Comparison of ENCODE assay signal across 10 cellular contexts in genomic region chr17:2394775-2395191, GRCh38. TPM values are rescaled to one million over a fixed set of nuclear protein-coding genes. Genes with fewer than 3 reads are reported as not detected.
A peak's percentile ranks its signal among the peaks of the same experiment; 100 is the strongest.
DNase-seq lines count a peak whose midpoint lies in the region; ATAC-seq and TF ChIP-seq lines count a peak whose summit lies in the region.
"Had no signal": no experiment of that assay in that cellular context is flagged by ENCODE, and none has a peak within 500 bp of the region (broad histone marks: within the 10 kb centered on the region; RNA-seq: fewer than 3 reads in every experiment).

No MANE protein-coding gene starts in this region.

- H3K4me3 ChIP-seq in urinary bladder (ENCODE audit: low read depth, low read length), result no peak overlapping the region

- H3K9me3 Mint-ChIP-seq in nephron progenitor cell, result no peaks in the 10 kb centered on the region

- DNase-seq in Right ventricle myocardium superior (peak; percentile 42), Right ventricle myocardium inferior (ENCODE audit: missing footprints) (no peak), ecto neural progenitor cell (ENCODE audit: low spot score) (peak; percentile 62), nephron progenitor cell (no peak), NAMALWA (ENCODE audit: low spot score) (no peak), NCI-H1417 treated with DMSO at 0.1 percent for 48 hours (lab: John Stamatoyannopoulos, UW) (no peak)
- no peak for DNase-seq in stimulated activated CD4-positive, alpha-beta T cell treated with anti-CD3 and anti-CD28 coated beads, Interleukin-12 subunit alpha, Interleukin-12 subunit beta, amount 100 ng/mL, for 4 hours
- DNase-seq: hippocampal formation; stimulated activated CD4-positive, alpha-beta T cell treated with anti-CD3 and anti-CD28 coated beads, Interleukin-15, amount 100 ng/mL, for 24 hours had no signal

- intact Hi-C loops in Right ventricle myocardium superior (cut with DNase I), result no loop called here
- intact Hi-C loops in Right ventricle myocardium inferior (cut with DNase I), result no loop called here

- WGBS in urinary bladder, result 82% methylated on average over 16 of the region's 16 CpGs

- H3K4me1 ChIP-seq in urinary bladder (ENCODE audit: insufficient read depth), result no peaks in the 10 kb centered on the region

- ATAC-seq in Right ventricle myocardium superior (ENCODE audit: poor library complexity), result no peak
- no peak for ATAC-seq in Right ventricle myocardium inferior

- TF ChIP-seq CTCF in nephron progenitor cell (IDR thresholded peaks at IDR 0.05), result no peak

- H3K27me3 Mint-ChIP-seq in nephron progenitor cell (ENCODE audit: low read depth, poor library complexity), result peaks cover 2% of the 10 kb centered on the region

- H3K27ac ChIP-seq in urinary bladder (ENCODE audit: low read depth), result peak overlapping the region; percentile 46

- H3K4me1 Mint-ChIP-seq in nephron progenitor cell, result peaks cover 78% of the 10 kb centered on the region

- H3K36me3 Mint-ChIP-seq in nephron progenitor cell (ENCODE audit: low read depth), result no peaks in the 10 kb centered on the region

- no peak overlapping the region for H3K27ac Mint-ChIP-seq in nephron progenitor cell

- H3K36me3 ChIP-seq in urinary bladder (ENCODE audit: insufficient read depth), result no peaks in the 10 kb centered on the region

- H3K4me3 Mint-ChIP-seq in nephron progenitor cell, result peak overlapping the region; percentile 23

RNA-seq across cellular contexts. Expression of gene MNT, which starts 6.1 kb away (rescaled TPM):
- total RNA-seq in Right ventricle myocardium superior, result 10.1 TPM
- total RNA-seq in Right ventricle myocardium inferior, result 10.9 TPM
- 7.5 TPM for total RNA-seq in urinary bladder
- polyA plus RNA-seq in urinary bladder, result 20.5 TPM

RNA-seq across cellular contexts. Expression of gene SGSM2, which starts 57.5 kb away (rescaled TPM):
- total RNA-seq in Right ventricle myocardium superior (23.0 TPM), Right ventricle myocardium inferior (26.3 TPM), urinary bladder (37.6 TPM)
- polyA plus RNA-seq in urinary bladder, result 61.1 TPM

RNA-seq across cellular contexts. Expression of gene TSR1, which starts 58.5 kb away (rescaled TPM):
- 19.4 TPM for total RNA-seq in Right ventricle myocardium superior
- 20.2 TPM for total RNA-seq in Right ventricle myocardium inferior
- 23.3 TPM for total RNA-seq in urinary bladder
- polyA plus RNA-seq in urinary bladder, result 21.9 TPM

Comparison
In these comparisons a context has a peak if more than half of its experiments do, and no peak if none do; other contexts are left out.
1. DNase-seq: peak in Right ventricle myocardium superior (single experiment) and ecto neural progenitor cell (single experiment); none in Right ventricle myocardium inferior (single experiment), nephron progenitor cell (single experiment), NAMALWA (single experiment), stimulated activated CD4-positive, alpha-beta T cell treated with anti-CD3 and anti-CD28 coated beads, Interleukin-12 subunit alpha, Interleukin-12 subunit beta, amount 100 ng/mL, for 4 hours (single experiment) and NCI-H1417 treated with DMSO at 0.1 percent for 48 hours (single experiment).